Comparison of ENCODE assay signal across 2 cellular contexts in the genomic region with DNA sequence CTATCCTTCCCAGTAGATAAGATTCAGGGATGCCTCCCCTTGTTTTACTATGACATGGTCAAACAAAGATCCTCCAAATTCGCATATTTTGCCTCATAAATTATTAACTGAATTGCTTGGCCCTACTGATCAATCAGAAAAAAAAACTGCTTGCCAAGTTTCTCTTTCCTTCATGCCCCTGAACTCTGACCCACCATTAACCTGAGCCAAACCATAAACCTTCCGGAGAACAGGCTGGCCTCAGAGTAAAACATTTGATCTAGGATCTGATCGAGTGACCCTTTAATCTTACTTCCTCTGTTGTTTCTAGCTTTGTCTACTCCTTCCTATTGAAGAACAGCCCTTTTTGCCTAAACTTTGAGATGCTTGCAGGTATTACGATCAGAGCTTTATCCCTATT.
TF ChIP-seq lines count a peak whose summit lies in the region.

No MANE protein-coding gene starts in this region.

TF ChIP-seq in liver, 16 proteins besides CTCF, POLR2A, EP300 and RAD21:
- TF ChIP-seq, protein P1, sequence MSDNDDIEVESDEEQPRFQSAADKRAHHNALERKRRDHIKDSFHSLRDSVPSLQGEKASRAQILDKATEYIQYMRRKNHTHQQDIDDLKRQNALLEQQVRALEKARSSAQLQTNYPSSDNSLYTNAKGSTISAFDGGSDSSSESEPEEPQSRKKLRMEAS (IDR thresholded peaks at IDR 0.05) = no peak
- TF ChIP-seq, protein P2, sequence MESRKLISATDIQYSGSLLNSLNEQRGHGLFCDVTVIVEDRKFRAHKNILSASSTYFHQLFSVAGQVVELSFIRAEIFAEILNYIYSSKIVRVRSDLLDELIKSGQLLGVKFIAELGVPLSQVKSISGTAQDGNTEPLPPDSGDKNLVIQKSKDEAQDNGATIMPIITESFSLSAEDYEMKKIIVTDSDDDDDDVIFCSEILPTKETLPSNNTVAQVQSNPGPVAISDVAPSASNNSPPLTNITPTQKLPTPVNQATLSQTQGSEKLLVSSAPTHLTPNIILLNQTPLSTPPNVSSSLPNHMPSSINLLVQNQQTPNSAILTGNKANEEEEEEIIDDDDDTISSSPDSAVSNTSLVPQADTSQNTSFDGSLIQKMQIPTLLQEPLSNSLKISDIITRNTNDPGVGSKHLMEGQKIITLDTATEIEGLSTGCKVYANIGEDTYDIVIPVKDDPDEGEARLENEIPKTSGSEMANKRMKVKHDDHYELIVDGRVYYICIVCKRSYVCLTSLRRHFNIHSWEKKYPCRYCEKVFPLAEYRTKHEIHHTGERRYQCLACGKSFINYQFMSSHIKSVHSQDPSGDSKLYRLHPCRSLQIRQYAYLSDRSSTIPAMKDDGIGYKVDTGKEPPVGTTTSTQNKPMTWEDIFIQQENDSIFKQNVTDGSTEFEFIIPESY (IDR thresholded peaks at IDR 0.05) = no peak
- TF ChIP-seq HNF4A (conservative IDR thresholded peaks at IDR 0.05) (peak; percentile 41 to 53), GABPA (IDR thresholded peaks at IDR 0.05 in 1 of 2, conservative IDR thresholded peaks at IDR 0.05 in 1 of 2) (no peak), NR2F2 (IDR thresholded peaks at IDR 0.05) (no peak), JUND (IDR thresholded peaks at IDR 0.05) (no peak), RXRA (IDR thresholded peaks at IDR 0.05) (peak; percentile 54 to 59), SP1 (IDR thresholded peaks at IDR 0.05) (peak; percentile 60), ATF3 (IDR thresholded peaks at IDR 0.05) (no peak)
TF ChIP-seq in liver: peak in this region for 3.

TF ChIP-seq in HepG2, 621 proteins besides CTCF, POLR2A, EP300 and RAD21:
- no peak for TF ChIP-seq ZNF598 (CRISPR knock-in tag; IDR thresholded peaks at IDR 0.05; ENCODE audit: borderline replicate concordance)
- no peak for TF ChIP-seq SRSF4 (IDR thresholded peaks at IDR 0.05; ENCODE audit: low read depth, low read length, poor library complexity, severe bottlenecking)
- no peak for TF ChIP-seq FOXP1 (IDR thresholded peaks at IDR 0.05)
- no peak for TF ChIP-seq FOXP1 (CRISPR knock-in tag; IDR thresholded peaks at IDR 0.05)
- TF ChIP-seq YY1 (IDR thresholded peaks at IDR 0.05; ENCODE audit: insufficient read depth, insufficient replicate concordance, low read depth, low read length) = no peak
- no peak for TF ChIP-seq FOXO1 (CRISPR knock-in tag; IDR thresholded peaks at IDR 0.05)
- TF ChIP-seq BCL6 (CRISPR knock-in tag; IDR thresholded peaks at IDR 0.05) = no peak
- TF ChIP-seq KDM2A (CRISPR knock-in tag; IDR thresholded peaks at IDR 0.05; ENCODE audit: borderline replicate concordance, low read depth) = no peak
- TF ChIP-seq RFX1 (IDR thresholded peaks at IDR 0.05) = no peak
- no peak for TF ChIP-seq RAD51 (IDR thresholded peaks at IDR 0.05; ENCODE audit: borderline replicate concordance)
- TF ChIP-seq, protein P1 (IDR thresholded peaks at IDR 0.05) = no peak
- TF ChIP-seq PRMT3 (CRISPR knock-in tag; IDR thresholded peaks at IDR 0.05; ENCODE audit: borderline replicate concordance, low read depth) = no peak
- TF ChIP-seq ZNF574 (CRISPR knock-in tag; IDR thresholded peaks at IDR 0.05) = no peak
- no peak for TF ChIP-seq ATF3 (CRISPR knock-in tag; IDR thresholded peaks at IDR 0.05)
